ENCODE assay signal across 18 cellular contexts in genomic region chr9:7206221-7206758, GRCh38.
A peak's percentile ranks its signal among the peaks of the same experiment; 100 is the strongest.
DNase-seq lines count a peak whose midpoint lies in the region; ATAC-seq and TF ChIP-seq lines count a peak whose summit lies in the region.
"Had no signal": no experiment of that assay in that cellular context is flagged by ENCODE, and none has a peak within 500 bp of the region (broad histone marks: within the 10 kb centered on the region; RNA-seq: fewer than 3 reads in every experiment).

No MANE protein-coding gene starts in this region.

- DNase-seq in HT1080 (ENCODE audit: low read depth): peak; percentile 15
- no peak for DNase-seq in endodermal cell
- no peak for DNase-seq in neural progenitor cell (ENCODE audit: low spot score)
- no peak for DNase-seq in NOMO-1 (lab: John Stamatoyannopoulos, UW; ENCODE audit: unreplicated experiment in 2 of 2)
- no peak for DNase-seq in DMS114 treated with DMSO at 0.1 percent for 48 hours (lab: John Stamatoyannopoulos, UW; ENCODE audit: unreplicated experiment)
- DNase-seq in T-helper 17 cell: no peak
- DNase-seq: Caco-2; CD4-positive, CD25-positive, alpha-beta regulatory T cell; CD8-positive, alpha-beta T cell; DMS79; GF-D8; H9 had no signal

- H3K36me3 ChIP-seq in endodermal cell (ENCODE audit: control insufficient read depth, insufficient read depth, low read length) (no peaks in the 10 kb centered on the region), neural progenitor cell (no peaks in the 10 kb centered on the region)
- H3K36me3 ChIP-seq: BLaER1 had no signal

- no peaks in the 10 kb centered on the region for H4K20me1 ChIP-seq in neural progenitor cell (ENCODE audit: low read depth)
- H4K20me1 ChIP-seq: BLaER1 had no signal

- H3K36me3 Mint-ChIP-seq in endodermal cell (ENCODE audit: low read depth) (no peaks in the 10 kb centered on the region), neural progenitor cell (no peaks in the 10 kb centered on the region), T-helper 17 cell (ENCODE audit: low read depth) (no peaks in the 10 kb centered on the region)
- H3K36me3 Mint-ChIP-seq: CD4-positive, CD25-positive, alpha-beta regulatory T cell; CD8-positive, alpha-beta T cell had no signal

- H3K9ac ChIP-seq in endodermal cell (ENCODE audit: extremely low read depth, low read length, poor library complexity, severe bottlenecking) (no peak overlapping the region), neural progenitor cell (no peak overlapping the region)
- H3K9ac ChIP-seq: BLaER1 had no signal

- H3K27ac Mint-ChIP-seq in endodermal cell: no peak overlapping the region
- peak overlapping the region; percentile 39 for H3K27ac Mint-ChIP-seq in neural progenitor cell
- no peak overlapping the region for H3K27ac Mint-ChIP-seq in T-helper 17 cell
- H3K27ac Mint-ChIP-seq: B cell; CD4-positive, CD25-positive, alpha-beta regulatory T cell; CD8-positive, alpha-beta T cell; GM23338 had no signal

- no peaks in the 10 kb centered on the region for H3K9me3 ChIP-seq in endodermal cell (ENCODE audit: control insufficient read depth, low read length)
- no peaks in the 10 kb centered on the region for H3K9me3 ChIP-seq in neural progenitor cell (ENCODE audit: low read depth)
- no peaks in the 10 kb centered on the region for H3K9me3 ChIP-seq in T-helper 17 cell (ENCODE audit: control insufficient read depth, low read length, poor library complexity, severe bottlenecking)
- H3K9me3 ChIP-seq: BLaER1, Caco-2 had no signal

- peaks cover 39% of the 10 kb centered on the region for H3K27me3 Mint-ChIP-seq in endodermal cell (ENCODE audit: insufficient read depth)
- H3K27me3 Mint-ChIP-seq in neural progenitor cell (ENCODE audit: insufficient read depth, low read depth): no peaks in the 10 kb centered on the region
- H3K27me3 Mint-ChIP-seq in T-helper 17 cell: peaks cover 17% of the 10 kb centered on the region
- H3K27me3 Mint-ChIP-seq: B cell had no signal

- ATAC-seq in T-helper 17 cell: no peak
- ATAC-seq: CD8-positive, alpha-beta T cell; GM23338; HCT116 had no signal

- no peak overlapping the region for H3K4me2 ChIP-seq in neural progenitor cell
- H3K4me2 ChIP-seq: BLaER1, GM23338 had no signal

- H3K9me3 Mint-ChIP-seq in endodermal cell (no peaks in the 10 kb centered on the region), neural progenitor cell (no peaks in the 10 kb centered on the region)
- H3K9me3 Mint-ChIP-seq: CD8-positive, alpha-beta T cell; GM23338; H9 had no signal

- H3K27me3 ChIP-seq in endodermal cell (ENCODE audit: control insufficient read depth, insufficient read depth, low read length, poor library complexity, severe bottlenecking): peaks cover 13% of the 10 kb centered on the region
- H3K27me3 ChIP-seq in neural progenitor cell: no peaks in the 10 kb centered on the region
- H3K27me3 ChIP-seq: BLaER1 had no signal

- H3K4me3 ChIP-seq in endodermal cell (ENCODE audit: low read length): peak overlapping the region; percentile 39
- H3K4me3 ChIP-seq in neural progenitor cell: no peak overlapping the region
- H3K4me3 ChIP-seq: BLaER1, GM23338 had no signal

- no peaks in the 10 kb centered on the region for H3F3A ChIP-seq in neural progenitor cell (ENCODE audit: low read depth)

- H2AFZ ChIP-seq in neural progenitor cell (replicated peaks): no peak overlapping the region
- H2AFZ ChIP-seq: GM23338 had no signal

- TF ChIP-seq CTCF in endodermal cell (conservative IDR thresholded peaks at IDR 0.05) (no peak), neural progenitor cell (IDR thresholded peaks at IDR 0.05) (no peak)

- no peak overlapping the region for H3K27ac ChIP-seq in endodermal cell (ENCODE audit: low read depth, low read length)
- H3K27ac ChIP-seq in neural progenitor cell: no peak overlapping the region
- H3K27ac ChIP-seq: 22Rv1, BLaER1, C4-2B had no signal

- H3K79me2 ChIP-seq in neural progenitor cell (ENCODE audit: low read depth): no peaks in the 10 kb centered on the region

- H3K4me1 Mint-ChIP-seq in endodermal cell (peaks cover 29% of the 10 kb centered on the region), neural progenitor cell (peaks cover 16% of the 10 kb centered on the region), T-helper 17 cell (no peaks in the 10 kb centered on the region)
- H3K4me1 Mint-ChIP-seq: B cell; CD4-positive, CD25-positive, alpha-beta regulatory T cell had no signal

- H3K4me1 ChIP-seq in endodermal cell (ENCODE audit: control insufficient read depth, insufficient read depth, low read length) (peaks cover 5% of the 10 kb centered on the region), neural progenitor cell (peaks cover 4% of the 10 kb centered on the region)
- H3K4me1 ChIP-seq: BLaER1, Caco-2 had no signal

- WGBS in endodermal cell (ENCODE audit: insufficient coverage in 1 of 2, insufficient read length in 1 of 2), 2 experiments: 83 to 91% methylated on average over 2 to 6 of the region's 6 CpGs

- H3K4me3 Mint-ChIP-seq in endodermal cell: no peak overlapping the region
- no peak overlapping the region for H3K4me3 Mint-ChIP-seq in neural progenitor cell
- no peak overlapping the region for H3K4me3 Mint-ChIP-seq in T-helper 17 cell
- H3K4me3 Mint-ChIP-seq: B cell; CD4-positive, CD25-positive, alpha-beta regulatory T cell; CD8-positive, alpha-beta T cell; GM23338; H9 had no signal
